ENCODE assay signal across 8 cellular contexts in genomic region chr20:58086763-58087566, GRCh38.
DNase-seq lines count a peak whose midpoint lies in the region; ATAC-seq and TF ChIP-seq lines count a peak whose summit lies in the region.

No MANE protein-coding gene starts in this region.

- ATAC-seq in foreskin keratinocyte: peak; percentile 73

- peak; percentile 92 for TF ChIP-seq RAD21 in SK-N-SH (IDR thresholded peaks at IDR 0.05; ENCODE audit: low read length)

- H3K27ac ChIP-seq in SK-N-SH (ENCODE audit: low read depth in 2 of 2, low read length in 1 of 2): peak overlapping the region in 1 of 2 experiments; percentile 28; a peak in 1 of 4 replicates
- H3K27ac ChIP-seq in foreskin keratinocyte: no peak overlapping the region
- no peak overlapping the region for H3K27ac ChIP-seq in effector memory CD4-positive, alpha-beta T cell (ENCODE audit: insufficient read depth, low read length, poor library complexity, severe bottlenecking)

- H3K4me1 ChIP-seq in SK-N-SH (ENCODE audit: control insufficient read depth in 1 of 2, insufficient read depth in 2 of 2, low read depth in 1 of 2, low read length in 1 of 2): no peaks in the 10 kb centered on the region; a peak in 2 of 4 replicates
- no peaks in the 10 kb centered on the region for H3K4me1 ChIP-seq in foreskin keratinocyte
- H3K4me1 ChIP-seq in effector memory CD4-positive, alpha-beta T cell (ENCODE audit: control insufficient read depth, insufficient read depth, low read length, poor library complexity, severe bottlenecking): no peaks in the 10 kb centered on the region

- TF ChIP-seq CTCF in SK-N-SH (IDR thresholded peaks at IDR 0.05) (peak; percentile 90), foreskin keratinocyte (conservative IDR thresholded peaks at IDR 0.05) (peak; percentile 96)

- H4K20me1 ChIP-seq in SK-N-SH (ENCODE audit: insufficient read depth): no peaks in the 10 kb centered on the region

- TF ChIP-seq EP300 in SK-N-SH (IDR thresholded peaks at IDR 0.05; ENCODE audit: borderline replicate concordance in 1 of 2, low read depth in 1 of 2, low read length in 1 of 2): no peak

- H3F3A ChIP-seq in SK-N-SH (replicated peaks; ENCODE audit: insufficient read depth): peaks cover 8% of the 10 kb centered on the region

- H3K4me2 ChIP-seq in SK-N-SH: no peak overlapping the region

- no peak overlapping the region for H3K9ac ChIP-seq in SK-N-SH

- H3K79me2 ChIP-seq in SK-N-SH (ENCODE audit: insufficient read depth): no peaks in the 10 kb centered on the region

- 77% methylated on average over 13 of the region's 13 CpGs for WGBS in SK-N-SH (ENCODE audit: low lambda C conversion rate)

- no peaks in the 10 kb centered on the region for H3K9me2 ChIP-seq in SK-N-SH

- no peaks in the 10 kb centered on the region for H3K36me3 ChIP-seq in SK-N-SH (replicated peaks in 1 of 2; ENCODE audit: control insufficient read depth in 1 of 2, insufficient read depth in 2 of 2, low read length in 1 of 2)
- H3K36me3 ChIP-seq in effector memory CD4-positive, alpha-beta T cell (ENCODE audit: control insufficient read depth, insufficient read depth, low read length): no peaks in the 10 kb centered on the region

- POLR2A ChIA-PET in SK-N-SH (lab: Yijun Ruan, JAX): interaction anchor here (1.1 to 1.2 kb wide), 2 partner anchors 85 to 277 kb away, joined by 3 read pairs; no protein-coding TSS in a partner anchor

- H3K27me3 ChIP-seq in SK-N-SH (ENCODE audit: insufficient read depth): no peaks in the 10 kb centered on the region
- H3K27me3 ChIP-seq in foreskin keratinocyte: peaks cover 14% of the 10 kb centered on the region
- no peaks in the 10 kb centered on the region for H3K27me3 ChIP-seq in effector memory CD4-positive, alpha-beta T cell (replicated peaks; ENCODE audit: control insufficient read depth, insufficient read depth, low read length, poor library complexity, severe bottlenecking)

- DNase-seq in SKM-1 treated with dmso at 0.1 percent for 144 hours (lab: John Stamatoyannopoulos, UW; ENCODE audit: unreplicated experiment) (peak; percentile 6), SKM-1 (lab: John Stamatoyannopoulos, UW; ENCODE audit: unreplicated experiment) (no peak), LoVo (ENCODE audit: low spot score) (peak; percentile 32), SK-N-SH (peak; percentile 76), foreskin keratinocyte (peak; percentile 38 to 46), pulmonary artery endothelial cell (ENCODE audit: low read depth, low spot score) (peak; percentile 15)
- DNase-seq in effector memory CD4-positive, alpha-beta T cell: no peak
- no peak for DNase-seq in activated effector memory CD4-positive, alpha-beta T cell treated with Interleukin-2 at 50 U/mL for 16 hours

- H3K9me3 ChIP-seq in SK-N-SH: no peaks in the 10 kb centered on the region
- no peaks in the 10 kb centered on the region for H3K9me3 ChIP-seq in effector memory CD4-positive, alpha-beta T cell (ENCODE audit: control insufficient read depth, low read length)

- no peak overlapping the region for H2AFZ ChIP-seq in SK-N-SH (ENCODE audit: low read depth)

- H3K4me3 ChIP-seq in SK-N-SH (ENCODE audit: low read depth in 2 of 2, low read length in 1 of 2): no peak overlapping the region; a peak in 1 of 4 replicates
- no peak overlapping the region for H3K4me3 ChIP-seq in effector memory CD4-positive, alpha-beta T cell (ENCODE audit: insufficient read depth, low read depth, low read length, poor library complexity, severe bottlenecking)

- CTCF ChIA-PET in SK-N-SH (lab: Yijun Ruan, JAX): interaction anchor here (0.5 to 5.5 kb wide), 68 partner anchors 10 to 491 kb away, joined by 3 to 52 read pairs (median 5); partner anchors contain the start of gene ZBP1

TF ChIP-seq in SK-N-SH, 30 proteins besides CTCF, POLR2A, EP300 and RAD21:
- TF ChIP-seq ZBTB33 (IDR thresholded peaks at IDR 0.05; ENCODE audit: borderline replicate concordance, low read depth): no peak
- TF ChIP-seq REST (IDR thresholded peaks at IDR 0.05; ENCODE audit: low read depth, low read length): peak; percentile 13; the same call in 1 of the 2 replicates
- TF ChIP-seq TCF12 (IDR thresholded peaks at IDR 0.05): no peak
- no peak for TF ChIP-seq USF2 (IDR thresholded peaks at IDR 0.05; ENCODE audit: borderline replicate concordance, low read depth, low read length)
- no peak for TF ChIP-seq TAF1 (IDR thresholded peaks at IDR 0.05; ENCODE audit: borderline replicate concordance, low read depth, low read length)
- TF ChIP-seq RCOR1 (IDR thresholded peaks at IDR 0.05; ENCODE audit: low read length): 0 out of 2 replicates have a peak, but pooled peaks have one; percentile 22
- TF ChIP-seq FOXM1 (IDR thresholded peaks at IDR 0.05; ENCODE audit: low read depth): no peak
- TF ChIP-seq FOSL2 (IDR thresholded peaks at IDR 0.05; ENCODE audit: borderline replicate concordance, low read depth): no peak
- no peak for TF ChIP-seq POLR2AphosphoS5 (IDR thresholded peaks at IDR 0.05; ENCODE audit: low read depth, low read length)
- peak; percentile 93 for TF ChIP-seq SMC3 (IDR thresholded peaks at IDR 0.05; ENCODE audit: low read depth, low read length)
- TF ChIP-seq RXRA (IDR thresholded peaks at IDR 0.05; ENCODE audit: borderline replicate concordance, low read depth): no peak
- no peak for TF ChIP-seq GATA2 (CRISPR knock-in tag; IDR thresholded peaks at IDR 0.05)
- no peak for TF ChIP-seq USF1 (IDR thresholded peaks at IDR 0.05; ENCODE audit: borderline replicate concordance, low read depth)
- no peak for TF ChIP-seq NFIC (IDR thresholded peaks at IDR 0.05; ENCODE audit: borderline replicate concordance)
- TF ChIP-seq MAX (IDR thresholded peaks at IDR 0.05; ENCODE audit: low read depth): no peak
- no peak for TF ChIP-seq CHD2 (IDR thresholded peaks at IDR 0.05; ENCODE audit: low read length, partially characterized antibody)
- no peak for TF ChIP-seq YY1 (IDR thresholded peaks at IDR 0.05; ENCODE audit: low read depth)
- no peak for TF ChIP-seq NRF1 (IDR thresholded peaks at IDR 0.05; ENCODE audit: low read depth, low read length)

Comparison
In these comparisons a context has a peak if more than half of its experiments do, and no peak if none do; other contexts are left out.
1. DNase-seq: peak in SKM-1 treated with dmso at 0.1 percent for 144 hours (single experiment), LoVo (single experiment), SK-N-SH (single experiment), foreskin keratinocyte (2 of 2) and pulmonary artery endothelial cell (single experiment); none in SKM-1 (single experiment), effector memory CD4-positive, alpha-beta T cell (0 of 3) and activated effector memory CD4-positive, alpha-beta T cell treated with Interleukin-2 at 50 U/mL for 16 hours (single experiment).